ENCODE assay signal across 11 cellular contexts in the genomic region with DNA sequence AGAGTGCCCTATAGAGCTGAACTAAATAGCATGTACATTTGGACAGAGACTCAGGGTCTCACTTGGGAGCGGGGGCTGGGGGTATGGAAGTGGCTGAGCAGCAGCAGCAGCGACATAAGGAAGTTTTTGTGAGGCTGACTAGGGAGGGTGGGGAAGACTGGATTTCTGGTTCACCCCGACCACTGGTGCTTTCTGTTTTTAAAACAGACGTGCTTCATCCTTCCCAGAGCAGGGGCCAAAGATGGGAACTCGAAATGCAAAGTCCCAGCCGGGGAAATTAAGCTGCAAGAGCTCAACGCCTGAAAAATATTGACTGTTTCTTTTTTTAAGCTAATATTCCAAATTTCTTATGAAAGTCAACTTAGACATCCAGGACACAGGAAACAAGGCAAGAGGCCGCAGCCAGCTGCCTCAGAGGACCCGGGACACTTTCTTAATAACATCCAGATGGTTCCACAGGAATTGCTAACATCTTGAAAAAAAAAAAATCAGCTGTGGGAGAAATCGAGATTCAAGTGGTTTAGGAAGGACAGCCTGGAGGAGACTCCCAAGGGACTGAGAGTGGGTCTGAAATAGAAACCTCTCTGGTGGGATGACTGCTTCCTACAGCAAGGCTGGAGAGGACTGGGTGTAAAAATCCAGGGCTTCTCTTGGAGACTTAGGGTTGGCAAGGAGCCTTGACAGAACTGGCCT.
A peak's percentile ranks its signal among the peaks of the same experiment; 100 is the strongest.
DNase-seq lines count a peak whose midpoint lies in the region; ATAC-seq and TF ChIP-seq lines count a peak whose summit lies in the region.
"Had no signal": no experiment of that assay in that cellular context is flagged by ENCODE, and none has a peak within 500 bp of the region (broad histone marks: within the 10 kb centered on the region; RNA-seq: fewer than 3 reads in every experiment).

No MANE protein-coding gene starts in this region.

- no peak overlapping the region for H3K4me3 Mint-ChIP-seq in activated naive CD4-positive, alpha-beta T cell treated with anti-CD3 and anti-CD28 coated beads for 36 hours
- H3K4me3 Mint-ChIP-seq: activated CD4-positive, alpha-beta T cell treated with anti-CD3 and anti-CD28 coated beads, Interleukin-2, amount 10 ng/mL, durations not matched to agents 24 days and 14 days; activated naive CD4-positive, alpha-beta T cell treated with anti-CD3 and anti-CD28 coated beads, Interleukin-2, amount 50 U/mL, for 24 hours had no signal

- no peaks in the 10 kb centered on the region for H3K79me2 ChIP-seq in fibroblast of lung (ENCODE audit: control insufficient read depth, insufficient read depth, low read length)

- no peak overlapping the region for H2AFZ ChIP-seq in fibroblast of lung (ENCODE audit: low read length)

- H3K9ac ChIP-seq in fibroblast of lung (ENCODE audit: insufficient read depth, low read length): no peak overlapping the region

- peaks cover 11% of the 10 kb centered on the region for H3K4me1 ChIP-seq in fibroblast of lung (ENCODE audit: control insufficient read depth, extremely low read depth, insufficient read depth, low read length)

- H3K9me3 ChIP-seq in fibroblast of lung (ENCODE audit: control insufficient read depth, insufficient read depth, low read depth, low read length): no peaks in the 10 kb centered on the region

- no peaks in the 10 kb centered on the region for H3K4me1 Mint-ChIP-seq in activated naive CD4-positive, alpha-beta T cell treated with anti-CD3 and anti-CD28 coated beads for 36 hours (ENCODE audit: low read depth)

- no peaks in the 10 kb centered on the region for H3K27me3 ChIP-seq in fibroblast of lung (ENCODE audit: control insufficient read depth, insufficient read depth, low read length)

- H3K36me3 Mint-ChIP-seq in activated naive CD4-positive, alpha-beta T cell treated with anti-CD3 and anti-CD28 coated beads for 36 hours (ENCODE audit: low read depth): no peaks in the 10 kb centered on the region
- H3K36me3 Mint-ChIP-seq: activated naive CD4-positive, alpha-beta T cell treated with anti-CD3 and anti-CD28 coated beads, Interleukin-2, amount 50 U/mL, for 24 hours had no signal

- DNase-seq in Right ventricle myocardium inferior (ENCODE audit: missing footprints): peak; percentile 84
- DNase-seq in cardiac septum (ENCODE audit: low spot score): no peak
- peak; percentile 36 to 84 for DNase-seq in fibroblast of lung (ENCODE audit: low read depth in 2 of 2)
- peak; percentile 82 for DNase-seq in myocyte (ENCODE audit: low read depth)
- DNase-seq in GM13976 (ENCODE audit: low spot score): no peak
- DNase-seq in activated naive CD4-positive, alpha-beta T cell treated with anti-CD3 and anti-CD28 coated beads for 36 hours: no peak
- DNase-seq: activated CD4-positive, alpha-beta T cell treated with anti-CD3 and anti-CD28 coated beads, Interleukin-2, amount 10 ng/mL, durations not matched to agents 24 days and 14 days; SHP77 had no signal

- H3K4me3 ChIP-seq in fibroblast of lung (replicated peaks in 1 of 4; ENCODE audit: control extremely low read depth in 1 of 4, insufficient read depth in 1 of 4, low read depth in 3 of 4, low read length in 4 of 4): peak overlapping the region in 2 of 4 experiments; percentile 2 to 25

- peak overlapping the region; percentile 51 for H3K27ac ChIP-seq in fibroblast of lung (ENCODE audit: insufficient read depth, low read length)

- H3K9me3 Mint-ChIP-seq in activated naive CD4-positive, alpha-beta T cell treated with anti-CD3 and anti-CD28 coated beads for 36 hours: no peaks in the 10 kb centered on the region
- H3K9me3 Mint-ChIP-seq: activated naive CD4-positive, alpha-beta T cell treated with anti-CD3 and anti-CD28 coated beads, Interleukin-2, amount 50 U/mL, for 24 hours had no signal

- no peak overlapping the region for H3K27ac Mint-ChIP-seq in activated naive CD4-positive, alpha-beta T cell treated with anti-CD3 and anti-CD28 coated beads for 36 hours
- H3K27ac Mint-ChIP-seq: activated CD4-positive, alpha-beta T cell treated with anti-CD3 and anti-CD28 coated beads, Interleukin-2, amount 10 ng/mL, durations not matched to agents 24 days and 14 days; activated naive CD4-positive, alpha-beta T cell treated with anti-CD3 and anti-CD28 coated beads, Interleukin-2, amount 50 U/mL, for 24 hours had no signal

- in situ Hi-C loops in GM13976 (cut with MboI; ENCODE audit: low sequenced_read_pairs, unreplicated experiment): no loop called here

- intact Hi-C loops in Right ventricle myocardium inferior (cut with DNase I): loop anchor here (10.0 kb wide), 1 partner anchor 536 kb away; no protein-coding TSS in a partner anchor
- intact Hi-C loops in cardiac septum (cut with DNase I): loop anchor here (5.0 to 10.0 kb wide), 2 partner anchors 94 to 526 kb away; partner anchors contain the start of gene GNPDA1
- intact Hi-C loops in activated naive CD4-positive, alpha-beta T cell treated with anti-CD3 and anti-CD28 coated beads for 36 hours (cut with micrococcal nuclease): no loop called here

- no peaks in the 10 kb centered on the region for H3K27me3 Mint-ChIP-seq in activated naive CD4-positive, alpha-beta T cell treated with anti-CD3 and anti-CD28 coated beads for 36 hours (ENCODE audit: low read depth)
- H3K27me3 Mint-ChIP-seq: activated naive CD4-positive, alpha-beta T cell treated with anti-CD3 and anti-CD28 coated beads, Interleukin-2, amount 50 U/mL, for 24 hours had no signal

- TF ChIP-seq CTCF in fibroblast of lung (conservative IDR thresholded peaks at IDR 0.05 in 1 of 2, IDR thresholded peaks at IDR 0.05 in 1 of 2; ENCODE audit: low read depth in 1 of 2, low read length in 2 of 2) (no peak), GM13976 (IDR thresholded peaks at IDR 0.05; ENCODE audit: borderline replicate concordance, control extremely low read depth, extremely low read depth, insufficient read depth, missing control alignments) (no peak)

- peak overlapping the region; percentile 70 for H3K4me2 ChIP-seq in fibroblast of lung (ENCODE audit: extremely low read depth, insufficient read depth, low read length)

- no peaks in the 10 kb centered on the region for H4K20me1 ChIP-seq in fibroblast of lung (ENCODE audit: control insufficient read depth, extremely low read depth, insufficient read depth, low read length)

- CTCF ChIA-PET in activated naive CD4-positive, alpha-beta T cell treated with anti-CD3 and anti-CD28 coated beads for 36 hours (lab: Charles Lee): no interaction called here

- no peaks in the 10 kb centered on the region for H3K36me3 ChIP-seq in fibroblast of lung (ENCODE audit: control insufficient read depth, insufficient read depth, low read length)

- ATAC-seq in Right ventricle myocardium inferior: peak; percentile 80
- no peak for ATAC-seq in GM18868 (IDR thresholded peaks at IDR 0.05; ENCODE audit: unreplicated experiment)
- ATAC-seq in HG02885 (IDR thresholded peaks at IDR 0.05; ENCODE audit: poor library complexity, unreplicated experiment): no peak

Comparison
In these comparisons a context has a peak if more than half of its experiments do, and no peak if none do; other contexts are left out.
1. DNase-seq: peak in Right ventricle myocardium inferior (single experiment), fibroblast of lung (2 of 2) and myocyte (single experiment); none in cardiac septum (single experiment), GM13976 (single experiment) and activated naive CD4-positive, alpha-beta T cell treated with anti-CD3 and anti-CD28 coated beads for 36 hours (single experiment).